Comparison of ENCODE assay signal across 9 cellular contexts in genomic region chr22:36161793-36162126, GRCh38. TPM values are rescaled to one million over a fixed set of nuclear protein-coding genes. Genes with fewer than 3 reads are reported as not detected.
A peak's percentile ranks its signal among the peaks of the same experiment; 100 is the strongest.
DNase-seq lines count a peak whose midpoint lies in the region; ATAC-seq and TF ChIP-seq lines count a peak whose summit lies in the region.
"Not testable (repeated sequence)": the region's sequence is repeated elsewhere in the genome, so short reads cannot be mapped to it uniquely, and the experiment has no call there.
"Had no signal": no experiment of that assay in that cellular context is flagged by ENCODE, and none has a peak within 500 bp of the region (broad histone marks: within the 10 kb centered on the region; RNA-seq: fewer than 3 reads in every experiment).

No MANE protein-coding gene starts in this region.

- peak; percentile 37 for ATAC-seq in central memory CD8-positive, alpha-beta T cell (replicated peaks; ENCODE audit: extremely low read depth, poor library complexity, severe bottlenecking)
- ATAC-seq in upper lobe of right lung = not testable (repeated sequence)

- not testable (repeated sequence) for H3K36me3 ChIP-seq in Loucy (ENCODE audit: insufficient read depth, low read length); liver (ENCODE audit: control insufficient read depth in 4 of 4, insufficient read depth in 3 of 4, low read depth in 1 of 4, low read length in 3 of 4); upper lobe of right lung

- not testable (repeated sequence) for H3K27me3 ChIP-seq in Loucy (ENCODE audit: insufficient read depth, low read length, poor library complexity, severe bottlenecking); liver (ENCODE audit: control insufficient read depth in 4 of 4, insufficient read depth in 4 of 4, low read length in 3 of 4); upper lobe of right lung

- peaks cover 13% of the 10 kb centered on the region; the same call in 1 of the 2 replicates for H3F3A ChIP-seq in Loucy (ENCODE audit: low read depth)

- H3K27me3 Mint-ChIP-seq in activated T-helper 1 cell treated with anti-CD3 and anti-CD28 coated beads, Interleukin-12 subunit alpha, Interleukin-12 subunit beta, Interleukin-2, Interleukin-4 antibody, amounts not matched to agents 30 ng/mL and 10 ng/mL and 1 ng/mL, durations not matched to agents 14 hours and 24 hours and 36 hours (ENCODE audit: insufficient read depth); central memory CD8-positive, alpha-beta T cell: not testable (repeated sequence)

- not testable (repeated sequence) for H3K9me2 ChIP-seq in Loucy (replicated peaks; ENCODE audit: low read depth, low read length)

- peak overlapping the region; percentile 60 for H3K9ac ChIP-seq in Loucy (ENCODE audit: low read depth, low read length, poor library complexity, severe bottlenecking)
- not testable (repeated sequence) for H3K9ac ChIP-seq in liver (ENCODE audit: low read depth in 1 of 2, low read length in 2 of 2)

- peak overlapping the region; percentile 95 for H3K4me3 Mint-ChIP-seq in activated T-helper 1 cell treated with anti-CD3 and anti-CD28 coated beads, Interleukin-12 subunit alpha, Interleukin-12 subunit beta, Interleukin-2, Interleukin-4 antibody, amounts not matched to agents 30 ng/mL and 10 ng/mL and 1 ng/mL, durations not matched to agents 14 hours and 24 hours and 36 hours
- peak overlapping the region; percentile 97 for H3K4me3 Mint-ChIP-seq in central memory CD8-positive, alpha-beta T cell

- not testable (repeated sequence) for TF ChIP-seq RAD21 in liver (IDR thresholded peaks at IDR 0.05)

- H3K27ac Mint-ChIP-seq in activated T-helper 1 cell treated with anti-CD3 and anti-CD28 coated beads, Interleukin-12 subunit alpha, Interleukin-12 subunit beta, Interleukin-2, Interleukin-4 antibody, amounts not matched to agents 30 ng/mL and 10 ng/mL and 1 ng/mL, durations not matched to agents 14 hours and 24 hours and 36 hours = peak overlapping the region; percentile 95
- H3K27ac Mint-ChIP-seq in central memory CD8-positive, alpha-beta T cell (ENCODE audit: low read depth) = peak overlapping the region; percentile 99

- 64% methylated on average over 5 of the region's 5 CpGs for WGBS in liver

- not testable (repeated sequence) for H2AFZ ChIP-seq in Loucy (ENCODE audit: low read length)

- H3K9me3 Mint-ChIP-seq in activated T-helper 1 cell treated with anti-CD3 and anti-CD28 coated beads, Interleukin-12 subunit alpha, Interleukin-12 subunit beta, Interleukin-2, Interleukin-4 antibody, amounts not matched to agents 30 ng/mL and 10 ng/mL and 1 ng/mL, durations not matched to agents 14 hours and 24 hours and 36 hours; central memory CD8-positive, alpha-beta T cell: not testable (repeated sequence)

- H4K20me1 ChIP-seq in Loucy (ENCODE audit: insufficient read depth, low read length, poor library complexity, severe bottlenecking) = not testable (repeated sequence)

- H3K4me1 ChIP-seq in Loucy (ENCODE audit: insufficient read depth, low read length, poor library complexity, severe bottlenecking) (peaks cover 96% of the 10 kb centered on the region), liver (ENCODE audit: control insufficient read depth in 4 of 4, insufficient read depth in 4 of 4, low read length in 3 of 4) (peaks cover 10 to 82% (median 62%) of the 10 kb centered on the region in 4 donors), upper lobe of right lung (peaks cover 58% of the 10 kb centered on the region)

- H3K27ac ChIP-seq in liver (ENCODE audit: low read depth in 1 of 2, low read length in 2 of 2) (peak overlapping the region; percentile 92 to 96), upper lobe of right lung (peak overlapping the region; percentile 56)

- TF ChIP-seq CTCF in Loucy (conservative IDR thresholded peaks at IDR 0.05; ENCODE audit: low read length); liver (IDR thresholded peaks at IDR 0.05; ENCODE audit: low read depth, low read length, missing input control); upper lobe of right lung (IDR thresholded peaks at IDR 0.05): not testable (repeated sequence)

- H3K79me2 ChIP-seq in Loucy (ENCODE audit: insufficient read depth, low read length) = not testable (repeated sequence)

- peak; percentile 44 for DNase-seq in T-helper 9 cell
- DNase-seq in activated T-helper 1 cell treated with anti-CD3 and anti-CD28 coated beads, Interleukin-12 subunit alpha, Interleukin-12 subunit beta, Interleukin-2, Interleukin-4 antibody, amounts not matched to agents 30 ng/mL and 10 ng/mL and 1 ng/mL, durations not matched to agents 14 hours and 24 hours and 36 hours (ENCODE audit: low spot score) = peak; percentile 21
- not testable (repeated sequence) for DNase-seq in central memory CD8-positive, alpha-beta T cell (ENCODE audit: low spot score in 2 of 2); upper lobe of right lung
- peak; percentile 19 for DNase-seq in stimulated activated CD4-positive, alpha-beta T cell treated with anti-CD3 and anti-CD28 coated beads, Interleukin-15, amount 100 ng/mL, for 24 hours

- peak overlapping the region; percentile 74 for H3K4me2 ChIP-seq in Loucy (ENCODE audit: low read depth, low read length, poor library complexity, severe bottlenecking)

- H3K4me1 Mint-ChIP-seq in activated T-helper 1 cell treated with anti-CD3 and anti-CD28 coated beads, Interleukin-12 subunit alpha, Interleukin-12 subunit beta, Interleukin-2, Interleukin-4 antibody, amounts not matched to agents 30 ng/mL and 10 ng/mL and 1 ng/mL, durations not matched to agents 14 hours and 24 hours and 36 hours (ENCODE audit: low read depth) = peaks cover 97% of the 10 kb centered on the region
- H3K4me1 Mint-ChIP-seq in central memory CD8-positive, alpha-beta T cell = peaks cover 84% of the 10 kb centered on the region

- not testable (repeated sequence) for H3K9me3 ChIP-seq in Loucy (ENCODE audit: insufficient read depth, low read depth, low read length); liver (ENCODE audit: control insufficient read depth in 4 of 4, low read length in 3 of 4); upper lobe of right lung

- H3K36me3 Mint-ChIP-seq in activated T-helper 1 cell treated with anti-CD3 and anti-CD28 coated beads, Interleukin-12 subunit alpha, Interleukin-12 subunit beta, Interleukin-2, Interleukin-4 antibody, amounts not matched to agents 30 ng/mL and 10 ng/mL and 1 ng/mL, durations not matched to agents 14 hours and 24 hours and 36 hours (ENCODE audit: low read depth) = not testable (repeated sequence)
- peaks cover 38% of the 10 kb centered on the region for H3K36me3 Mint-ChIP-seq in central memory CD8-positive, alpha-beta T cell (ENCODE audit: insufficient read depth)

- H3K4me3 ChIP-seq in GM08714 (ENCODE audit: low read length) = peak overlapping the region; percentile 22; the same call in 1 of the 2 replicates
- H3K4me3 ChIP-seq in Loucy (ENCODE audit: low read length, poor library complexity, severe bottlenecking) = peak overlapping the region; percentile 59
- not testable (repeated sequence) for H3K4me3 ChIP-seq in liver (ENCODE audit: low read depth in 1 of 3, low read length in 3 of 3); upper lobe of right lung

- intact Hi-C loops in activated T-helper 1 cell treated with anti-CD3 and anti-CD28 coated beads, Interleukin-12 subunit alpha, Interleukin-12 subunit beta, Interleukin-2, Interleukin-4 antibody, amounts not matched to agents 30 ng/mL and 10 ng/mL and 1 ng/mL, durations not matched to agents 14 hours and 24 hours and 36 hours (cut with micrococcal nuclease) = loop anchor here (10.0 kb wide), 1 partner anchor 323 kb away; the partner anchor contains the start of gene TXN2
- intact Hi-C loops in upper lobe of right lung (cut with DNase I) = not testable (repeated sequence)

RNA-seq across cellular contexts. Expression of gene APOL3, which starts 1.2 kb away (rescaled TPM):
- 52.4 and 53.5 TPM in 2 replicates for total RNA-seq in activated T-helper 1 cell treated with anti-CD3 and anti-CD28 coated beads, Interleukin-12 subunit alpha, Interleukin-12 subunit beta, Interleukin-2, Interleukin-4 antibody, amounts not matched to agents 30 ng/mL and 10 ng/mL and 1 ng/mL, durations not matched to agents 14 hours and 24 hours and 36 hours
- 10 to 100 TPM; 11.4 to 34.5 TPM for total RNA-seq in liver
- 10 to 100 TPM in 1 of 2 donors, 1 to 10 TPM in 1; 7.2 to 12.2 TPM for polyA plus RNA-seq in liver
- total RNA-seq in upper lobe of right lung = 58.2 TPM

RNA-seq across cellular contexts. Expression of gene APOL4, which starts 39.8 kb away (rescaled TPM):
- total RNA-seq in activated T-helper 1 cell treated with anti-CD3 and anti-CD28 coated beads, Interleukin-12 subunit alpha, Interleukin-12 subunit beta, Interleukin-2, Interleukin-4 antibody, amounts not matched to agents 30 ng/mL and 10 ng/mL and 1 ng/mL, durations not matched to agents 14 hours and 24 hours and 36 hours = 0.18 TPM in 1 of 2 replicates, not detected in the other
- 1 to 10 TPM; 1.5 to 2.3 TPM for total RNA-seq in liver
- polyA plus RNA-seq in liver = 1 to 10 TPM in 1 of 2 donors, under 1 TPM in 1; 0.59 to 2.2 TPM
- 14.3 TPM for total RNA-seq in upper lobe of right lung
- total RNA-seq: fibroblast of villous mesenchyme had no signal
